ENCODE assay signal across 29 cellular contexts in genomic region chr20:46186210-46186609, GRCh38.
"Had no signal": no experiment of that assay in that cellular context is flagged by ENCODE, and none has a peak within 500 bp of the region (broad histone marks: within the 10 kb centered on the region; RNA-seq: fewer than 3 reads in every experiment).

No MANE protein-coding gene starts in this region.

- H3K4me2 ChIP-seq: hepatocyte had no signal

- H3K4me3 Mint-ChIP-seq: dendritic cell treated with granulocyte-macrophage colony-stimulating factor and Interleukin-4, amounts not matched to agents 40 ng/mL and 50 ng/mL, for 4 days; effector memory CD8-positive, alpha-beta T cell; endodermal cell; immature natural killer cell; mesothelial cell of epicardium had no signal

- H3K4me3 ChIP-seq: colonic mucosa, esophagus squamous epithelium, gastrocnemius medialis, heart right ventricle, hepatocyte, lower lobe of right lung, mucosa of descending colon had no signal

- DNase-seq: colonic mucosa; cortex of kidney; effector CD8-positive, alpha-beta T cell; effector memory CD8-positive, alpha-beta T cell; endodermal cell; erythroblast; esophagus squamous epithelium; foreskin fibroblast; foreskin melanocyte; gastrocnemius medialis; glutamatergic neuron; head of caudate nucleus; heart right ventricle; hypothalamus; immature natural killer cell; islet precursor cell; kidney; kidney glomerular epithelial cell; left colon; left ventricle myocardium superior; lower lobe of right lung; mesenchymal stem cell; mucosa of descending colon had no signal

- H3K4me1 Mint-ChIP-seq: immature natural killer cell, mesothelial cell of epicardium had no signal

- H3K4me1 ChIP-seq: colonic mucosa, esophagus squamous epithelium, gastrocnemius medialis, heart right ventricle, lower lobe of right lung had no signal

- H3K36me3 ChIP-seq: colonic mucosa, esophagus squamous epithelium, gastrocnemius medialis, heart right ventricle, lower lobe of right lung had no signal

- H3K36me3 Mint-ChIP-seq: immature natural killer cell, mesothelial cell of epicardium had no signal

- ATAC-seq: effector memory CD8-positive, alpha-beta T cell; esophagus mucosa; gastrocnemius medialis; heart right ventricle; left colon; left lobe of liver; left ventricle myocardium superior; lower lobe of right lung; mucosa of descending colon had no signal

- H2AFZ ChIP-seq: hepatocyte had no signal

- H3K27me3 ChIP-seq: colonic mucosa had no signal

- H3K27ac Mint-ChIP-seq: dendritic cell treated with granulocyte-macrophage colony-stimulating factor and Interleukin-4, amounts not matched to agents 40 ng/mL and 50 ng/mL, for 4 days; effector memory CD8-positive, alpha-beta T cell; endodermal cell; immature natural killer cell; mesothelial cell of epicardium had no signal

- H3K9me3 ChIP-seq: colonic mucosa, esophagus squamous epithelium, gastrocnemius medialis, heart right ventricle, lower lobe of right lung, mucosa of descending colon had no signal

- H3K27ac ChIP-seq: colonic mucosa, epithelial cell of prostate, esophagus squamous epithelium, gastrocnemius medialis, heart right ventricle, hepatocyte, lower lobe of right lung had no signal

- H3K9me3 Mint-ChIP-seq: dendritic cell treated with granulocyte-macrophage colony-stimulating factor and Interleukin-4, amounts not matched to agents 40 ng/mL and 50 ng/mL, for 4 days; effector memory CD8-positive, alpha-beta T cell; endodermal cell had no signal

- H3K79me2 ChIP-seq: hepatocyte had no signal
